8 cellular contexts compared by ENCODE assay signal in genomic region chr6:41732601-41733348, GRCh38. TPM values are rescaled to one million over a fixed set of nuclear protein-coding genes. Genes with fewer than 3 reads are reported as not detected.
DNase-seq lines count a peak whose midpoint lies in the region; ATAC-seq and TF ChIP-seq lines count a peak whose summit lies in the region.

No MANE protein-coding gene starts in this region.

- peak overlapping the region; percentile 77 for H3K4me3 Mint-ChIP-seq in natural killer cell treated with Interleukin-12 subunit alpha and Interleukin-12 subunit beta and Interleukin-15 and Interleukin-18, amount 100 ng/mL, for 72 hours

- 70 to 71% methylated on average over 5 to 8 of the region's 8 CpGs for WGBS in thyroid gland, 2 donors
- WGBS in lower leg skin, 2 donors, result 62 to 63% methylated on average over 8 of the region's 8 CpGs

- DNase-seq in central memory CD4-positive, alpha-beta T cell, result peak; percentile 78
- peak; percentile 87 for DNase-seq in natural killer cell treated with Interleukin-12 subunit alpha and Interleukin-12 subunit beta and Interleukin-15 and Interleukin-18, amount 100 ng/mL, for 72 hours (ENCODE audit: low spot score)
- DNase-seq in thyroid gland (peak; percentile 14 to 23), NCI-H1930 (lab: John Stamatoyannopoulos, UW) (no peak), lower leg skin (ENCODE audit: low spot score in 2 of 2) (no peak)

- TF ChIP-seq CTCF in VCaP (conservative IDR thresholded peaks at IDR 0.05) (no peak), thyroid gland (IDR thresholded peaks at IDR 0.05) (no peak), lower leg skin (IDR thresholded peaks at IDR 0.05) (no peak)

- H3K4me1 Mint-ChIP-seq in natural killer cell treated with Interleukin-12 subunit alpha and Interleukin-12 subunit beta and Interleukin-15 and Interleukin-18, amount 100 ng/mL, for 72 hours (ENCODE audit: low read depth in 2 of 2), result peaks cover 42 to 45% of the 10 kb centered on the region in 2 donors

- peak overlapping the region; percentile 78 to 88 for H3K27ac Mint-ChIP-seq in natural killer cell treated with Interleukin-12 subunit alpha and Interleukin-12 subunit beta and Interleukin-15 and Interleukin-18, amount 100 ng/mL, for 72 hours

- intact Hi-C loops in thyroid gland (cut with DNase I) (no loop called here), lower leg skin (cut with DNase I; ENCODE audit: low total_unique reads) (no loop called here)

- H3K9me3 ChIP-seq in thyroid gland, result no peaks in the 10 kb centered on the region

- H3K27me3 ChIP-seq in thyroid gland, result no peaks in the 10 kb centered on the region

- H3K27ac ChIP-seq in VCaP, result peak overlapping the region; percentile 95
- peak overlapping the region; percentile 91 to 98 (median 94) for H3K27ac ChIP-seq in thyroid gland

- TF ChIP-seq POLR2A in thyroid gland (IDR thresholded peaks at IDR 0.05) (no peak), lower leg skin (IDR thresholded peaks at IDR 0.05) (no peak)

- H3K4me1 ChIP-seq in thyroid gland, result peaks cover 47 to 61% of the 10 kb centered on the region in 2 donors

- H3K9me3 Mint-ChIP-seq in natural killer cell treated with Interleukin-12 subunit alpha and Interleukin-12 subunit beta and Interleukin-15 and Interleukin-18, amount 100 ng/mL, for 72 hours, result no peaks in the 10 kb centered on the region

- H3K36me3 Mint-ChIP-seq in natural killer cell treated with Interleukin-12 subunit alpha and Interleukin-12 subunit beta and Interleukin-15 and Interleukin-18, amount 100 ng/mL, for 72 hours, result no peaks in the 10 kb centered on the region

- H3K4me3 ChIP-seq in thyroid gland (replicated peaks in 1 of 3) (peak overlapping the region in 1 of 3 donors; percentile 88), lower leg skin (ENCODE audit: low read depth, poor library complexity, severe bottlenecking) (no peak overlapping the region)

- H3K27me3 Mint-ChIP-seq in natural killer cell treated with Interleukin-12 subunit alpha and Interleukin-12 subunit beta and Interleukin-15 and Interleukin-18, amount 100 ng/mL, for 72 hours, result no peaks in the 10 kb centered on the region

- peak; percentile 41 for ATAC-seq in GM18907 (IDR thresholded peaks at IDR 0.05; ENCODE audit: unreplicated experiment)
- ATAC-seq in HG03060 (IDR thresholded peaks at IDR 0.05; ENCODE audit: low read depth, unreplicated experiment), result peak; percentile 29
- peak; percentile 51 to 58 for ATAC-seq in natural killer cell treated with Interleukin-12 subunit alpha and Interleukin-12 subunit beta and Interleukin-15 and Interleukin-18, amount 100 ng/mL, for 72 hours

- no peaks in the 10 kb centered on the region for H3K36me3 ChIP-seq in thyroid gland

RNA-seq across cellular contexts. Expression of gene TFEB, which starts 2.6 kb away (rescaled TPM):
- 10 to 100 TPM; 36.0 to 40.1 TPM for total RNA-seq in natural killer cell treated with Interleukin-12 subunit alpha and Interleukin-12 subunit beta and Interleukin-15 and Interleukin-18, amount 100 ng/mL, for 72 hours
- 10 to 100 TPM; 23.0 to 39.0 (median 34.9) TPM for total RNA-seq in thyroid gland
- total RNA-seq in lower leg skin, result 10 to 100 TPM; 20.2 to 38.3 (median 26.0) TPM

RNA-seq across cellular contexts. Expression of gene PGC, which starts 14.4 kb away (rescaled TPM):
- total RNA-seq in natural killer cell treated with Interleukin-12 subunit alpha and Interleukin-12 subunit beta and Interleukin-15 and Interleukin-18, amount 100 ng/mL, for 72 hours, result not detected
- total RNA-seq in thyroid gland (not detected), lower leg skin (under 1 TPM in 1 of 4 donors, not detected in 3; 0.42 TPM)

RNA-seq across cellular contexts. Expression of gene FRS3, which starts 46.9 kb away (rescaled TPM):
- total RNA-seq in natural killer cell treated with Interleukin-12 subunit alpha and Interleukin-12 subunit beta and Interleukin-15 and Interleukin-18, amount 100 ng/mL, for 72 hours, result 1 to 10 TPM; 7.4 to 9.5 TPM
- total RNA-seq in thyroid gland (1 to 10 TPM; 4.0 to 6.7 (median 5.8) TPM), lower leg skin (1 to 10 TPM in 3 of 4 donors, under 1 TPM in 1; 0.79 to 4.2 (median 2.4) TPM)

RNA-seq across cellular contexts. Expression of gene PRICKLE4, which starts 47.8 kb away (rescaled TPM):
- total RNA-seq in natural killer cell treated with Interleukin-12 subunit alpha and Interleukin-12 subunit beta and Interleukin-15 and Interleukin-18, amount 100 ng/mL, for 72 hours, result not detected
- 10 to 100 TPM in 3 of 4 donors, 1 to 10 TPM in 1; 4.0 to 15.6 (median 12.7) TPM for total RNA-seq in thyroid gland
- 1 to 10 TPM; 3.2 to 5.0 (median 3.9) TPM for total RNA-seq in lower leg skin

RNA-seq across cellular contexts. Expression of gene TOMM6, which starts 54.7 kb away (rescaled TPM):
- 100 to 1,000 TPM; 208 to 284 TPM for total RNA-seq in natural killer cell treated with Interleukin-12 subunit alpha and Interleukin-12 subunit beta and Interleukin-15 and Interleukin-18, amount 100 ng/mL, for 72 hours
- total RNA-seq in thyroid gland, result 100 to 1,000 TPM in 3 of 4 donors, 10 to 100 TPM in 1; 96.3 to 134 (median 124) TPM
- 100 to 1,000 TPM in 2 of 4 donors, 10 to 100 TPM in 2; 90.7 to 136 (median 100) TPM for total RNA-seq in lower leg skin

Comparison
In these comparisons a context has a peak if more than half of its experiments do, and no peak if none do; other contexts are left out.
1. DNase-seq: peak in central memory CD4-positive, alpha-beta T cell (single experiment), natural killer cell treated with Interleukin-12 subunit alpha and Interleukin-12 subunit beta and Interleukin-15 and Interleukin-18, amount 100 ng/mL, for 72 hours (single experiment) and thyroid gland (2 of 2); none in NCI-H1930 (0 of 2) and lower leg skin (0 of 2).
2. Peak in every context shown above with its lines, with median percentiles within 50 percentile points of each other: ATAC-seq.